In the genomic region with DNA sequence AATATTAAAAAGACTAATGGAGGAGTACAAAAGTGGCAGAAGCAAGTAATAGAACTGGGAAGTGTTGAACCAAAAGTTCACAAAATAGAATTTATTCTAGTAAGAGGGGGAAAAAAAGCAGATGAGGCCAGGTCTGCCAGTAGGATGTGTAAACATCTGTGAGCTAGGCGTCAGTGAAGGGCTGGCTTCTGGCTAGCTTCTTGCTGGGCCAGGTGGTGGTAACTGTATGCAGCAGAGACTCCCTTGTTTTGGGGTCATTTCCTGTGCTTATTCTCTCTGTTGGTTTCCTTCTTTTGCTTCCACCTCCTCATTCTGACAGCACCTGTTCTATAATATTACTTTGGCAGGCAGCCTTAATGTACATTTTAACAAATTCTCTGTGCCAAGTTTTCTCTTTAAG, we compare ENCODE assay signal across 20 cellular contexts.
DNase-seq lines count a peak whose midpoint lies in the region; ATAC-seq and TF ChIP-seq lines count a peak whose summit lies in the region.
"Had no signal": no experiment of that assay in that cellular context is flagged by ENCODE, and none has a peak within 500 bp of the region (broad histone marks: within the 10 kb centered on the region; RNA-seq: fewer than 3 reads in every experiment).

No MANE protein-coding gene starts in this region.

- H3K4me3 ChIP-seq in NT2/D1 (ENCODE audit: insufficient read length, low read depth): no peak overlapping the region
- H3K4me3 ChIP-seq: adrenal gland, esophagus squamous epithelium, spleen had no signal

- H3K27ac Mint-ChIP-seq in H9: peak overlapping the region; percentile 97 to 99 (median 99)
- H3K27ac Mint-ChIP-seq: activated CD8-positive, alpha-beta memory T cell treated with anti-CD3 and anti-CD28 coated beads, Interleukin-2, amount 10 ng/mL, durations not matched to agents 7 days and 5 days; B cell; HFFc6; stimulated activated memory B cell treated with anti-CD40 and anti-IgM and Interleukin-4, amounts not matched to agents 10 μg/mL and 1 μg/mL and 100 μg/mL, for 72 hours had no signal

- H4K5ac ChIP-seq in H9 (ENCODE audit: insufficient read length, low read depth, low read length): no peak overlapping the region

- H3K27me3 ChIP-seq in H9 (ENCODE audit: insufficient read depth, low read length) (no peaks in the 10 kb centered on the region), NT2/D1 (ENCODE audit: insufficient read depth, insufficient read length) (no peaks in the 10 kb centered on the region)
- H3K27me3 ChIP-seq: adrenal gland, esophagus squamous epithelium, spleen had no signal

- H4K8ac ChIP-seq in H9 (replicated peaks; ENCODE audit: insufficient read length, low read depth, low read length): no peak overlapping the region

- peak overlapping the region; percentile 29 to 63; a peak in 3 of 5 replicates for H3K4me3 Mint-ChIP-seq in H9
- H3K4me3 Mint-ChIP-seq: activated CD8-positive, alpha-beta memory T cell treated with anti-CD3 and anti-CD28 coated beads, Interleukin-2, amount 10 ng/mL, durations not matched to agents 7 days and 5 days; B cell; HFFc6; stimulated activated memory B cell treated with anti-CD40 and anti-IgM and Interleukin-4, amounts not matched to agents 10 μg/mL and 1 μg/mL and 100 μg/mL, for 72 hours had no signal

- no peak overlapping the region for H2BK20ac ChIP-seq in H9 (ENCODE audit: low read depth, low read length, poor library complexity, severe bottlenecking)

- peaks cover 5% of the 10 kb centered on the region; the same call in 1 of the 2 replicates for H3K4me1 ChIP-seq in H9 (ENCODE audit: insufficient read depth, low read length)
- no peaks in the 10 kb centered on the region for H3K4me1 ChIP-seq in NT2/D1 (ENCODE audit: insufficient read depth, insufficient read length)
- H3K4me1 ChIP-seq: esophagus squamous epithelium, spleen had no signal

- H3K79me1 ChIP-seq in H9 (ENCODE audit: insufficient read depth, low read depth, low read length, poor library complexity, severe bottlenecking): no peaks in the 10 kb centered on the region

- no peak overlapping the region for H3K18ac ChIP-seq in H9 (ENCODE audit: insufficient read length, low read depth, low read length)

- no peak overlapping the region; the same call in 1 of the 2 replicates for H3K14ac ChIP-seq in H9 (ENCODE audit: insufficient read depth, low read length)

- H2AFZ ChIP-seq in H9 (ENCODE audit: low read length): no peak overlapping the region

- TF ChIP-seq CTCF in H9 (conservative IDR thresholded peaks at IDR 0.05): no peak

- H3T11ph ChIP-seq in H9 (ENCODE audit: low read length): no peak overlapping the region

- no peaks in the 10 kb centered on the region for H3K36me3 ChIP-seq in NT2/D1 (ENCODE audit: insufficient read depth, insufficient read length, low read length)
- H3K36me3 ChIP-seq: adrenal gland, esophagus squamous epithelium, spleen had no signal

- DNase-seq in H9 (peak; percentile 84), NCI-H1694 treated with DMSO at 0.1 percent for 48 hours (lab: John Stamatoyannopoulos, UW) (peak; percentile 32), NT2/D1 (ENCODE audit: low read depth, low spot score) (peak; percentile 48), iPS-NIHi7 (ENCODE audit: extremely low spot score) (peak; percentile 69), H4 (ENCODE audit: low spot score) (no peak)
- no peak for DNase-seq in activated CD4-positive, alpha-beta T cell treated with anti-CD3 and anti-CD28 coated beads for 4 hours
- DNase-seq: activated CD4-positive, alpha-beta T cell treated with anti-CD3 and anti-CD28 coated beads for 1 hour; activated CD8-positive, alpha-beta memory T cell treated with anti-CD3 and anti-CD28 coated beads, Interleukin-2, amount 10 ng/mL, durations not matched to agents 7 days and 5 days; activated effector memory CD4-positive, alpha-beta T cell treated with Interleukin-2 at 50 U/mL for 16 hours; adrenal gland; esophagus squamous epithelium; HFFc6; NCI-H2107; Right ventricle myocardium superior; spleen; trophoblast cell had no signal

- no peaks in the 10 kb centered on the region; a peak in 1 of 5 replicates for H3K9me3 Mint-ChIP-seq in H9
- H3K9me3 Mint-ChIP-seq: HFFc6 had no signal

- WGBS in H9 (ENCODE audit: extremely low coverage, insufficient read length, low lambda C conversion rate): no CpG with 5 or more reads among the region's 1 CpG

- H3K36me3 Mint-ChIP-seq in H9 (ENCODE audit: insufficient read depth in 1 of 3, low read depth in 3 of 3): peaks cover 0 to 14% (median 6%) of the 10 kb centered on the region in 3 experiments; a peak in 5 of 7 replicates
- H3K36me3 Mint-ChIP-seq: activated CD8-positive, alpha-beta memory T cell treated with anti-CD3 and anti-CD28 coated beads, Interleukin-2, amount 10 ng/mL, durations not matched to agents 7 days and 5 days; stimulated activated memory B cell treated with anti-CD40 and anti-IgM and Interleukin-4, amounts not matched to agents 10 μg/mL and 1 μg/mL and 100 μg/mL, for 72 hours had no signal

- H3K23me2 ChIP-seq in H9 (ENCODE audit: insufficient read length, low read depth, low read length, poor library complexity, severe bottlenecking): no peaks in the 10 kb centered on the region

- H3K9ac ChIP-seq in H9 (ENCODE audit: extremely low read depth, insufficient read length, low read length) (no peak overlapping the region), NT2/D1 (ENCODE audit: insufficient read length, low read depth) (no peak overlapping the region)

- no peak for ATAC-seq in GM21367 (IDR thresholded peaks at IDR 0.05; ENCODE audit: unreplicated experiment)
- no peak for ATAC-seq in activated CD4-positive, CD25-positive, alpha-beta regulatory T cell treated with anti-CD3 and anti-CD28 coated beads, Interleukin-2, amount 50 U/mL, for 24 hours
- ATAC-seq: activated CD8-positive, alpha-beta memory T cell treated with anti-CD3 and anti-CD28 coated beads, Interleukin-2, amount 10 ng/mL, durations not matched to agents 7 days and 5 days; stimulated activated memory B cell treated with anti-CD40 and anti-IgM and Interleukin-4, amounts not matched to agents 10 μg/mL and 1 μg/mL and 100 μg/mL, for 72 hours had no signal

- H3K79me2 ChIP-seq in H9 (ENCODE audit: insufficient read depth, low read length): no peaks in the 10 kb centered on the region

- peak overlapping the region; percentile 92 for H3K27ac ChIP-seq in H9 (ENCODE audit: insufficient read length, low read depth, low read length)
- H3K27ac ChIP-seq: adrenal gland, esophagus squamous epithelium, spleen had no signal

- peak overlapping the region; percentile 29 for H3K4me2 ChIP-seq in H9 (ENCODE audit: insufficient read depth, insufficient read length, low read length)

- H3K56ac ChIP-seq in H9 (ENCODE audit: insufficient read length, low read depth, low read length): no peak overlapping the region

- no peak overlapping the region for H3K4ac ChIP-seq in H9 (ENCODE audit: low read depth, low read length)

- no peak overlapping the region for H4K91ac ChIP-seq in H9 (ENCODE audit: insufficient read length, low read depth, low read length)

- no peak overlapping the region for H2AK5ac ChIP-seq in H9 (ENCODE audit: insufficient read length, low read length)

- no peak overlapping the region for H2BK12ac ChIP-seq in H9 (ENCODE audit: insufficient read length, low read depth, low read length)

- H2BK15ac ChIP-seq in H9 (ENCODE audit: low read depth, low read length): no peak overlapping the region

- H3K4me1 Mint-ChIP-seq in H9: peaks cover 59 to 62% of the 10 kb centered on the region in 2 experiments
- H3K4me1 Mint-ChIP-seq: activated CD8-positive, alpha-beta memory T cell treated with anti-CD3 and anti-CD28 coated beads, Interleukin-2, amount 10 ng/mL, durations not matched to agents 7 days and 5 days; B cell; stimulated activated memory B cell treated with anti-CD40 and anti-IgM and Interleukin-4, amounts not matched to agents 10 μg/mL and 1 μg/mL and 100 μg/mL, for 72 hours had no signal

- no peaks in the 10 kb centered on the region for H4K20me1 ChIP-seq in H9 (ENCODE audit: control insufficient read depth, insufficient read depth, insufficient read length)

- no peak overlapping the region for H2BK5ac ChIP-seq in H9 (ENCODE audit: insufficient read length, low read length)

- H3K23ac ChIP-seq in H9 (ENCODE audit: insufficient read length, low read depth, low read length): no peak overlapping the region

- no peaks in the 10 kb centered on the region for H3K27me3 Mint-ChIP-seq in H9 (ENCODE audit: low read depth)
- H3K27me3 Mint-ChIP-seq: activated CD8-positive, alpha-beta memory T cell treated with anti-CD3 and anti-CD28 coated beads, Interleukin-2, amount 10 ng/mL, durations not matched to agents 7 days and 5 days; B cell; stimulated activated memory B cell treated with anti-CD40 and anti-IgM and Interleukin-4, amounts not matched to agents 10 μg/mL and 1 μg/mL and 100 μg/mL, for 72 hours had no signal

- H3K9me3 ChIP-seq in H9 (ENCODE audit: control insufficient read depth, low read depth, low read length) (no peaks in the 10 kb centered on the region), NT2/D1 (ENCODE audit: insufficient read depth, low read length) (no peaks in the 10 kb centered on the region)
- H3K9me3 ChIP-seq: adrenal gland, esophagus squamous epithelium, spleen had no signal

- H2BK120ac ChIP-seq in H9 (ENCODE audit: low read depth, low read length, poor library complexity, severe bottlenecking): no peak overlapping the region

Comparison
In these comparisons a context has a peak if more than half of its experiments do, and no peak if none do; other contexts are left out.
1. DNase-seq: peak in H9 (single experiment), NCI-H1694 treated with DMSO at 0.1 percent for 48 hours (single experiment), NT2/D1 (single experiment) and iPS-NIHi7 (single experiment); none in H4 (single experiment) and activated CD4-positive, alpha-beta T cell treated with anti-CD3 and anti-CD28 coated beads for 4 hours (0 of 2).